20 cellular contexts compared by ENCODE assay signal in the genomic region with DNA sequence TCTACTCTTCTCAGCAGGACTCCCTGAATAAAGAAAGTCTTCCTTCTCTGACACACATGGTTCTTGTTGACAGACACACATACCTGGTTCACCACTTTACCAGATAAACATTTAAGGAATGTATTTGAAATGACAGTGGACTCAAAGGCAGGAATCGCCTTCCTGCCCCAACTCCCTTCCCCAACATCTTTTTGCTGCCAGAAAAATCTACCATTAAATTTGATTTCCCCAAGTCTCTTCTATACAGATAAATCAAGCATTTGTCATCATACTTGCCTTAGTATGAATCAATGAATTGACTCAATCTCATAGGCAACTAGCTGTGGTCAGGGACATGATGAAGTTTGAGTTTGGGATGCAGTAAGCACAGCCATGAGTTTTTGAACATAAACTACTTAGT. TPM values are rescaled to one million over a fixed set of nuclear protein-coding genes. Genes with fewer than 3 reads are reported as not detected.
DNase-seq lines count a peak whose midpoint lies in the region; ATAC-seq and TF ChIP-seq lines count a peak whose summit lies in the region.
"Had no signal": no experiment of that assay in that cellular context is flagged by ENCODE, and none has a peak within 500 bp of the region (broad histone marks: within the 10 kb centered on the region; RNA-seq: fewer than 3 reads in every experiment).

No MANE protein-coding gene starts in this region.

- peak overlapping the region; percentile 4 for H3K4me2 ChIP-seq in GM23248 (ENCODE audit: unreplicated experiment)
- H3K4me2 ChIP-seq: BLaER1 treated with 17β-estradiol and CSF1 and Interleukin-3, amounts not matched to agents 10 nM and 100 nM had no signal

- H3K4me3 ChIP-seq in GM23248, result no peak overlapping the region
- H3K4me3 ChIP-seq in lower lobe of right lung, result no peak overlapping the region
- H3K4me3 ChIP-seq in lower leg skin (ENCODE audit: low read depth, poor library complexity, severe bottlenecking), result no peak overlapping the region
- no peak overlapping the region for H3K4me3 ChIP-seq in WERI-Rb-1 (ENCODE audit: low read depth, low read length)
- H3K4me3 ChIP-seq in ascending aorta, result no peak overlapping the region
- H3K4me3 ChIP-seq: BLaER1 treated with 17β-estradiol and CSF1 and Interleukin-3, amounts not matched to agents 10 nM and 100 nM had no signal

- H3K27ac ChIP-seq in GM23248, result 0 out of 2 replicates have a peak overlapping the region, but pooled peaks have one; percentile 3
- H3K27ac ChIP-seq in lower lobe of right lung, result no peak overlapping the region
- no peak overlapping the region for H3K27ac ChIP-seq in WERI-Rb-1
- no peak overlapping the region for H3K27ac ChIP-seq in ascending aorta
- H3K27ac ChIP-seq: BLaER1 treated with 17β-estradiol and CSF1 and Interleukin-3, amounts not matched to agents 10 nM and 100 nM had no signal

- H3K36me3 ChIP-seq in GM23248 (ENCODE audit: low read depth) (no peaks in the 10 kb centered on the region), lower lobe of right lung (no peaks in the 10 kb centered on the region), WERI-Rb-1 (no peaks in the 10 kb centered on the region), ascending aorta (no peaks in the 10 kb centered on the region)
- H3K36me3 ChIP-seq: BLaER1 treated with 17β-estradiol and CSF1 and Interleukin-3, amounts not matched to agents 10 nM and 100 nM had no signal

- H3K4me1 ChIP-seq in GM23248 (ENCODE audit: insufficient read depth) (peaks cover 25% of the 10 kb centered on the region), lower lobe of right lung (peaks cover 9% of the 10 kb centered on the region), ascending aorta (no peaks in the 10 kb centered on the region)
- H3K4me1 ChIP-seq: BLaER1 treated with 17β-estradiol and CSF1 and Interleukin-3, amounts not matched to agents 10 nM and 100 nM had no signal

- ATAC-seq in lower lobe of right lung, result no peak

- peaks cover 37% of the 10 kb centered on the region for H3F3A ChIP-seq in GM23248 (ENCODE audit: insufficient read depth)

- H3K9me2 ChIP-seq in GM23248 (ENCODE audit: insufficient read depth), result no peaks in the 10 kb centered on the region

- intact Hi-C loops in lower lobe of right lung (cut with DNase I) (no loop called here), lower leg skin (cut with DNase I; ENCODE audit: low total_unique reads) (no loop called here), ascending aorta (cut with DNase I) (no loop called here)

- in situ Hi-C loops in GM23248 (cut with MboI), result no loop called here

- no peaks in the 10 kb centered on the region for H3K79me2 ChIP-seq in GM23248 (ENCODE audit: insufficient read depth)

- DNase-seq in GM23248 (peak; percentile 72), SW480 (ENCODE audit: low spot score) (peak; percentile 27), fibroblast of peridontal ligament (ENCODE audit: extremely low read depth) (peak; percentile 16), lower lobe of right lung (no peak), lower leg skin (ENCODE audit: low spot score in 2 of 2) (no peak), WERI-Rb-1 (no peak), ascending aorta (ENCODE audit: low spot score in 2 of 2) (no peak)
- DNase-seq: CD8-positive, alpha-beta memory T cell; DMS79 treated with DMSO at 0.1 percent for 48 hours; H9; Kasumi-1; NCI-H1105 treated with DMSO at 0.1 percent for 48 hours; NCI-H1694 treated with DMSO at 0.1 percent for 48 hours; NCI-H2107; NCI-H2227 treated with DMSO at 0.1 percent for 48 hours; NCI-H524 treated with DMSO at 0.1 percent for 48 hours; SHP77 treated with DMSO at 0.1 percent for 48 hours had no signal

- no peaks in the 10 kb centered on the region for H4K20me1 ChIP-seq in GM23248 (ENCODE audit: insufficient read depth)
- H4K20me1 ChIP-seq: BLaER1 treated with 17β-estradiol and CSF1 and Interleukin-3, amounts not matched to agents 10 nM and 100 nM had no signal

- no peaks in the 10 kb centered on the region for H3K27me3 ChIP-seq in GM23248 (replicated peaks; ENCODE audit: insufficient read depth)
- H3K27me3 ChIP-seq in lower lobe of right lung (ENCODE audit: low read depth), result no peaks in the 10 kb centered on the region
- H3K27me3 ChIP-seq in WERI-Rb-1 (ENCODE audit: insufficient read depth, low read depth, severe bottlenecking), result no peaks in the 10 kb centered on the region
- no peaks in the 10 kb centered on the region for H3K27me3 ChIP-seq in ascending aorta
- H3K27me3 ChIP-seq: BLaER1 treated with 17β-estradiol and CSF1 and Interleukin-3, amounts not matched to agents 10 nM and 100 nM had no signal

- no peak overlapping the region for H2AFZ ChIP-seq in GM23248

- H3K9ac ChIP-seq in GM23248, result no peak overlapping the region
- H3K9ac ChIP-seq: BLaER1 treated with 17β-estradiol and CSF1 and Interleukin-3, amounts not matched to agents 10 nM and 100 nM had no signal

- H3K9me3 ChIP-seq in GM23248 (ENCODE audit: low read depth), result no peaks in the 10 kb centered on the region
- H3K9me3 ChIP-seq in lower lobe of right lung, result no peaks in the 10 kb centered on the region
- no peaks in the 10 kb centered on the region for H3K9me3 ChIP-seq in WERI-Rb-1 (ENCODE audit: severe bottlenecking)
- H3K9me3 ChIP-seq in ascending aorta, result no peaks in the 10 kb centered on the region
- H3K9me3 ChIP-seq: BLaER1 treated with 17β-estradiol and CSF1 and Interleukin-3, amounts not matched to agents 10 nM and 100 nM had no signal

- WGBS in GM23248 (ENCODE audit: low coverage in 1 of 2, low lambda C conversion rate in 2 of 2, missing lambda C conversion rate in 2 of 2), 2 experiments, result 0 to 3% methylated on average over 1 of the region's 1 CpG
- 44 to 69% methylated on average over 1 of the region's 1 CpG for WGBS in lower leg skin, 2 donors

- no peak for TF ChIP-seq POLR2A in lower leg skin (IDR thresholded peaks at IDR 0.05)

- no peak for TF ChIP-seq CTCF in lower lobe of right lung (IDR thresholded peaks at IDR 0.05)
- no peak for TF ChIP-seq CTCF in lower leg skin (IDR thresholded peaks at IDR 0.05)
- TF ChIP-seq CTCF in WERI-Rb-1 (IDR thresholded peaks at IDR 0.05; ENCODE audit: low read depth, low read length), result no peak
- TF ChIP-seq CTCF in ascending aorta (IDR thresholded peaks at IDR 0.05), result no peak

RNA-seq across cellular contexts. Expression of gene ANXA5, which starts 23.3 kb away (rescaled TPM):
- total RNA-seq in GM23248 (2014; rRNA removed; shearing (Covaris generic)), result 1,082 and 1,164 TPM in 2 replicates
- polyA plus RNA-seq in GM23248 (2016; fragmentation: Nextera tagmentation; extraction: Ambion mirVana), result 1,730 and 1,770 TPM in 2 replicates
- total RNA-seq in lower lobe of right lung, result 426 TPM
- total RNA-seq in lower leg skin, result 100 to 1,000 TPM in 2 of 4 donors, 10 to 100 TPM in 2; 78.1 to 137 (median 94.2) TPM
- total RNA-seq in ascending aorta, result 203 TPM

RNA-seq across cellular contexts. Expression of gene SMIM43, which starts 44.9 kb away (rescaled TPM):
- total RNA-seq in GM23248 (2014; rRNA removed; shearing (Covaris generic)), result 3.4 and 3.5 TPM in 2 replicates
- polyA plus RNA-seq in GM23248 (2016; fragmentation: Nextera tagmentation; extraction: Ambion mirVana), result 1.4 TPM in 2 replicates
- total RNA-seq in lower lobe of right lung (0.18 TPM), lower leg skin (not detected), ascending aorta (not detected)
- total RNA-seq: HT-29 had no signal
- polyA plus RNA-seq: IgD-negative memory B cell had no signal

Comparison
In these comparisons a context has a peak if more than half of its experiments do, and no peak if none do; other contexts are left out.
1. DNase-seq: peak in GM23248 (single experiment), SW480 (single experiment) and fibroblast of peridontal ligament (single experiment); none in lower lobe of right lung (single experiment), lower leg skin (0 of 2), WERI-Rb-1 (single experiment) and ascending aorta (0 of 2).